Comparison of ENCODE assay signal across 24 cellular contexts in the genomic region with DNA sequence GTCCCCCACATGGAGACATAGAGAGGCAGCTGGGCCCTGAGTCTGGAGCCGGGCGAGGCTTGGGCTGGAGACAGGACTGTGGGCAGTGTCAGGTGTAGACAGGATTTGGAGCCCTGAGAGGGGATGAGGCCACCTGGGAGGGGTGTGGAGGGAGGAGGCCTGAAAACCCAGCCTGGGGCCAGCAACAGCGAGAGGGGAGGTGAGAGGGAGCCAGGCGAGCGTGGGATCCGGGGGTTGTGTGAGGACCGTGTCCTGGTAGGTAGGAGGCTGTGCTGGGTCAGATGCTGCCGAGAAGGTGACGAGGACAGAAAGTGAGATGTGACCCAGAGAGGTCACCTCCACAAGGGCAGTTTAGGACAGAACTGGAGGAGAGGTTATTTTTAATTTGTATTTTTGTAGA. TPM values are rescaled to one million over a fixed set of nuclear protein-coding genes. Genes with fewer than 3 reads are reported as not detected.
DNase-seq lines count a peak whose midpoint lies in the region; ATAC-seq and TF ChIP-seq lines count a peak whose summit lies in the region.
"Had no signal": no experiment of that assay in that cellular context is flagged by ENCODE, and none has a peak within 500 bp of the region (broad histone marks: within the 10 kb centered on the region; RNA-seq: fewer than 3 reads in every experiment).

No MANE protein-coding gene starts in this region.

- no peaks in the 10 kb centered on the region for H3K9me3 ChIP-seq in gastrocnemius medialis
- H3K9me3 ChIP-seq: Peyer's patch, SJSA1 had no signal

- intact Hi-C loops in gastrocnemius medialis (cut with DNase I; ENCODE audit: low total_unique reads) = no loop called here

- no peaks in the 10 kb centered on the region for H3K36me3 ChIP-seq in gastrocnemius medialis

- in situ Hi-C loops in gastrocnemius medialis (cut with MboI; ENCODE audit: low sequenced_read_pairs in 4 of 4) = loop anchor here in 1 of 4 donors (10.0 kb wide), 1 partner anchor 86 kb away; no protein-coding TSS in a partner anchor

- peaks cover 7% of the 10 kb centered on the region for H3K4me1 Mint-ChIP-seq in activated naive CD4-positive, alpha-beta T cell treated with anti-CD3 and anti-CD28 coated beads, Interleukin-2, amount 50 U/mL, for 24 hours
- peaks cover 4 to 5% of the 10 kb centered on the region in 2 donors for H3K4me1 Mint-ChIP-seq in effector memory CD8-positive, alpha-beta T cell (ENCODE audit: low read depth in 2 of 2)
- peaks cover 5 to 21% (median 7%) of the 10 kb centered on the region in 3 donors for H3K4me1 Mint-ChIP-seq in naive B cell

- H3K4me3 Mint-ChIP-seq in activated naive CD4-positive, alpha-beta T cell treated with anti-CD3 and anti-CD28 coated beads, Interleukin-2, amount 50 U/mL, for 24 hours = no peak overlapping the region
- H3K4me3 Mint-ChIP-seq in effector memory CD8-positive, alpha-beta T cell = no peak overlapping the region
- H3K4me3 Mint-ChIP-seq in naive B cell = peak overlapping the region in 1 of 8 donors; percentile 22
- H3K4me3 Mint-ChIP-seq: B cell, CD14-positive monocyte, HFFc6, IgD-negative memory B cell had no signal

- no peak for TF ChIP-seq CTCF in gastrocnemius medialis (IDR thresholded peaks at IDR 0.05 in 4 of 5, conservative IDR thresholded peaks at IDR 0.05 in 1 of 5)

- ATAC-seq in activated naive CD4-positive, alpha-beta T cell treated with anti-CD3 and anti-CD28 coated beads, Interleukin-2, amount 50 U/mL, for 72 hours = no peak
- no peak for ATAC-seq in effector memory CD8-positive, alpha-beta T cell (replicated peaks)
- ATAC-seq in naive B cell (ENCODE audit: low read depth in 2 of 2) = no peak
- no peak for ATAC-seq in gastrocnemius medialis
- ATAC-seq: Right ventricle myocardium inferior had no signal

- no peak overlapping the region for H3K4me3 ChIP-seq in gastrocnemius medialis
- H3K4me3 ChIP-seq: Peyer's patch, SJSA1 had no signal

- no peak overlapping the region for H3K27ac ChIP-seq in gastrocnemius medialis
- H3K27ac ChIP-seq: Peyer's patch, SJSA1 had no signal

- H3K4me1 ChIP-seq in gastrocnemius medialis = no peaks in the 10 kb centered on the region
- H3K4me1 ChIP-seq: Peyer's patch, SJSA1 had no signal

- no peak for DNase-seq in activated naive CD4-positive, alpha-beta T cell treated with anti-CD3 and anti-CD28 coated beads, Interleukin-2, amount 50 U/mL, for 72 hours (ENCODE audit: low spot score in 2 of 2)
- no peak for DNase-seq in effector memory CD8-positive, alpha-beta T cell
- DNase-seq in naive B cell (no peak), foreskin melanocyte (no peak), GM03348 (ENCODE audit: low spot score) (no peak), gastrocnemius medialis (no peak)
- DNase-seq: DMS79, HFFc6, Karpas-422, MV-4-11, NCI-H1105 treated with DMSO at 0.1 percent for 48 hours, NCI-H2029 treated with DMSO at 0.1 percent for 48 hours, NCI-H345, NCI-H524 treated with DMSO at 0.1 percent for 48 hours, Peyer's patch had no signal

- H3K27ac Mint-ChIP-seq in activated naive CD4-positive, alpha-beta T cell treated with anti-CD3 and anti-CD28 coated beads, Interleukin-2, amount 50 U/mL, for 24 hours = peak overlapping the region; percentile 41
- peak overlapping the region in 1 of 2 donors; percentile 39 for H3K27ac Mint-ChIP-seq in activated naive CD4-positive, alpha-beta T cell treated with anti-CD3 and anti-CD28 coated beads, Interleukin-2, amount 50 U/mL, for 72 hours
- H3K27ac Mint-ChIP-seq in effector memory CD8-positive, alpha-beta T cell = peak overlapping the region; percentile 57 to 72
- peak overlapping the region in 4 of 6 donors; percentile 30 to 89 (median 66) for H3K27ac Mint-ChIP-seq in naive B cell
- H3K27ac Mint-ChIP-seq: B cell, HFFc6, IgD-negative memory B cell had no signal

- H3K9me3 Mint-ChIP-seq in activated naive CD4-positive, alpha-beta T cell treated with anti-CD3 and anti-CD28 coated beads, Interleukin-2, amount 50 U/mL, for 24 hours = no peaks in the 10 kb centered on the region
- no peaks in the 10 kb centered on the region for H3K9me3 Mint-ChIP-seq in activated naive CD4-positive, alpha-beta T cell treated with anti-CD3 and anti-CD28 coated beads, Interleukin-2, amount 50 U/mL, for 72 hours
- no peaks in the 10 kb centered on the region for H3K9me3 Mint-ChIP-seq in effector memory CD8-positive, alpha-beta T cell
- no peaks in the 10 kb centered on the region for H3K9me3 Mint-ChIP-seq in naive B cell
- H3K9me3 Mint-ChIP-seq: CD14-positive monocyte, HFFc6 had no signal

- H3K27me3 ChIP-seq in gastrocnemius medialis = no peaks in the 10 kb centered on the region
- H3K27me3 ChIP-seq: Peyer's patch, SJSA1 had no signal

- H3K36me3 Mint-ChIP-seq in activated naive CD4-positive, alpha-beta T cell treated with anti-CD3 and anti-CD28 coated beads, Interleukin-2, amount 50 U/mL, for 24 hours = peaks cover 3% of the 10 kb centered on the region
- H3K36me3 Mint-ChIP-seq in activated naive CD4-positive, alpha-beta T cell treated with anti-CD3 and anti-CD28 coated beads, Interleukin-2, amount 50 U/mL, for 72 hours = peaks cover 2 to 5% of the 10 kb centered on the region in 2 donors
- H3K36me3 Mint-ChIP-seq in effector memory CD8-positive, alpha-beta T cell (ENCODE audit: insufficient read depth) = peaks cover 10% of the 10 kb centered on the region
- H3K36me3 Mint-ChIP-seq in naive B cell = peaks cover 0 to 6% of the 10 kb centered on the region in 2 donors

- no peaks in the 10 kb centered on the region for H3K27me3 Mint-ChIP-seq in activated naive CD4-positive, alpha-beta T cell treated with anti-CD3 and anti-CD28 coated beads, Interleukin-2, amount 50 U/mL, for 24 hours
- H3K27me3 Mint-ChIP-seq in effector memory CD8-positive, alpha-beta T cell = no peaks in the 10 kb centered on the region
- no peaks in the 10 kb centered on the region for H3K27me3 Mint-ChIP-seq in naive B cell
- H3K27me3 Mint-ChIP-seq: B cell, IgD-negative memory B cell had no signal

- TF ChIP-seq POLR2A in gastrocnemius medialis (IDR thresholded peaks at IDR 0.05) = no peak

RNA-seq across cellular contexts. Expression of gene MPND, which starts 7.4 kb away (rescaled TPM):
- total RNA-seq in activated naive CD4-positive, alpha-beta T cell treated with anti-CD3 and anti-CD28 coated beads, Interleukin-2, amount 50 U/mL, for 72 hours = 10 to 100 TPM; 18.4 to 22.0 TPM
- polyA plus RNA-seq in naive B cell (ENCODE audit: low read depth in 6 of 6) = 1 to 10 TPM; 4.6 to 6.3 (median 5.4) TPM
- 1 to 10 TPM; 2.7 to 3.1 (median 3.0) TPM for total RNA-seq in gastrocnemius medialis

RNA-seq across cellular contexts. Expression of gene STAP2, which starts 12.1 kb away (rescaled TPM):
- 10 to 100 TPM; 17.4 to 22.3 TPM for total RNA-seq in activated naive CD4-positive, alpha-beta T cell treated with anti-CD3 and anti-CD28 coated beads, Interleukin-2, amount 50 U/mL, for 72 hours
- under 1 TPM in 1 of 6 donors, not detected in 5; 0.94 TPM for polyA plus RNA-seq in naive B cell (ENCODE audit: low read depth in 6 of 6)
- 1 to 10 TPM in 2 of 4 donors, under 1 TPM in 1, not detected in 1; 0.94 to 2.1 (median 1.3) TPM for total RNA-seq in gastrocnemius medialis
- polyA plus RNA-seq: IgD-negative memory B cell had no signal

RNA-seq across cellular contexts. Expression of gene FSD1, which starts 46.3 kb away (rescaled TPM):
- total RNA-seq in activated naive CD4-positive, alpha-beta T cell treated with anti-CD3 and anti-CD28 coated beads, Interleukin-2, amount 50 U/mL, for 72 hours = 10 to 100 TPM; 15.3 to 38.0 TPM
- polyA plus RNA-seq in naive B cell (ENCODE audit: low read depth in 6 of 6) = 1 to 10 TPM in 3 of 6 donors, under 1 TPM in 1, not detected in 2; 1.00 to 1.6 (median 1.3) TPM
- total RNA-seq in gastrocnemius medialis = not detected
- total RNA-seq: Right ventricle myocardium inferior had no signal
- polyA plus RNA-seq: CD14-positive monocyte had no signal

RNA-seq across cellular contexts. Expression of gene TMIGD2, which starts 48.5 kb away (rescaled TPM):
- 10 to 100 TPM; 10.7 to 45.2 TPM for total RNA-seq in activated naive CD4-positive, alpha-beta T cell treated with anti-CD3 and anti-CD28 coated beads, Interleukin-2, amount 50 U/mL, for 72 hours
- polyA plus RNA-seq in naive B cell (ENCODE audit: low read depth in 6 of 6) = not detected
- total RNA-seq in gastrocnemius medialis = not detected
- total RNA-seq: A172, B cell, HFFc6, M059J, Right ventricle myocardium inferior, SJSA1 had no signal
- polyA plus RNA-seq: AG04450 had no signal

RNA-seq across cellular contexts. Expression of gene SH3GL1, which starts 49.6 kb away (rescaled TPM):
- total RNA-seq in activated naive CD4-positive, alpha-beta T cell treated with anti-CD3 and anti-CD28 coated beads, Interleukin-2, amount 50 U/mL, for 72 hours = 10 to 100 TPM; 40.9 to 53.4 TPM
- 10 to 100 TPM in 5 of 6 donors, 1 to 10 TPM in 1; 4.9 to 18.5 (median 12.7) TPM for polyA plus RNA-seq in naive B cell (ENCODE audit: low read depth in 6 of 6)
- total RNA-seq in gastrocnemius medialis = 10 to 100 TPM; 11.6 to 19.4 (median 15.8) TPM

Comparison
In these comparisons a context has a peak if more than half of its experiments do, and no peak if none do; other contexts are left out.
1. RNA of gene MPND, which starts 7.4 kb away (total RNA-seq): 18.4 to 22.0 TPM in activated naive CD4-positive, alpha-beta T cell treated with anti-CD3 and anti-CD28 coated beads, Interleukin-2, amount 50 U/mL, for 72 hours; 2.7 to 3.1 TPM in gastrocnemius medialis; every median in the first group is over 4 times any median in the second.
2. RNA of gene STAP2, which starts 12.1 kb away (total RNA-seq): 17.4 to 22.3 TPM in activated naive CD4-positive, alpha-beta T cell treated with anti-CD3 and anti-CD28 coated beads, Interleukin-2, amount 50 U/mL, for 72 hours; 0.94 to 2.1 TPM in gastrocnemius medialis; every median in the first group is over 4 times any median in the second.
3. RNA of gene FSD1, which starts 46.3 kb away (total RNA-seq): 15.3 to 38.0 TPM in activated naive CD4-positive, alpha-beta T cell treated with anti-CD3 and anti-CD28 coated beads, Interleukin-2, amount 50 U/mL, for 72 hours; not detected in gastrocnemius medialis; every median in the first group is over 10 times any median in the second.